27 cellular contexts compared by ENCODE assay signal in the genomic region with DNA sequence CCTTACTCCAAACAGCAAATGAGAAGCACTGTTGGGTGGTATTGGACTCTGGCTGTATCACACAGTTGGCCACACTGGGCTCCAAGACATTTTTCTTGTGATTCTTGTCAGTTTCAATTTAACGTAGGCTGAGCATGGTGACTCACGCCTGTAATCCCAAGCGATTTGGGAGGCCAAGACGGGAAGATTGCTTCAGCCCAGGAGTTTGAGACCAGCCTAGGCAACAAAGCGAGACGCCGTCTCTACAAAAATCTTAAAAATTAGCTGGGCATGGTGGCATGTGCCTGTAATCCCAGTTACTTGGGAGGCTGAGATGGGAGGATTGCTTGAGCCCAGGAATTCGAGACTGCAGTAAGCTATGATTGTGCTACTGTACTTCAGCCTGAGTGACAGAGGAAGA. TPM values are rescaled to one million over a fixed set of nuclear protein-coding genes. Genes with fewer than 3 reads are reported as not detected.
"Had no signal": no experiment of that assay in that cellular context is flagged by ENCODE, and none has a peak within 500 bp of the region (broad histone marks: within the 10 kb centered on the region; RNA-seq: fewer than 3 reads in every experiment).

No MANE protein-coding gene starts in this region.

- H3K27ac Mint-ChIP-seq: dendritic cell treated with granulocyte-macrophage colony-stimulating factor and Interleukin-4, amounts not matched to agents 40 ng/mL and 50 ng/mL, for 4 days; effector memory CD8-positive, alpha-beta T cell; endodermal cell; mesothelial cell of epicardium had no signal

- H3K4me3 ChIP-seq: colonic mucosa, esophagus squamous epithelium, gastroesophageal sphincter, heart right ventricle, left lung, lower lobe of right lung, mucosa of descending colon had no signal

- H3K27me3 ChIP-seq: colonic mucosa, esophagus squamous epithelium, foreskin keratinocyte, gastroesophageal sphincter, heart right ventricle, left lung had no signal

- FAIRE-seq: endometrium, keratinocyte had no signal

- H3K4me3 Mint-ChIP-seq: dendritic cell treated with granulocyte-macrophage colony-stimulating factor and Interleukin-4, amounts not matched to agents 40 ng/mL and 50 ng/mL, for 4 days; effector memory CD8-positive, alpha-beta T cell; endodermal cell; immature natural killer cell; mesothelial cell of epicardium had no signal

- H3K9me3 Mint-ChIP-seq: dendritic cell treated with granulocyte-macrophage colony-stimulating factor and Interleukin-4, amounts not matched to agents 40 ng/mL and 50 ng/mL, for 4 days; effector memory CD8-positive, alpha-beta T cell; endodermal cell; immature natural killer cell had no signal

- ATAC-seq: effector memory CD8-positive, alpha-beta T cell; esophagus mucosa; foreskin keratinocyte; gastroesophageal sphincter; heart right ventricle; left cardiac atrium; left lung; left ventricle myocardium superior; lower lobe of right lung; mucosa of descending colon had no signal

- H3K36me3 ChIP-seq: colonic mucosa had no signal

- H3K4me1 Mint-ChIP-seq: endodermal cell, mesothelial cell of epicardium had no signal

- H3K27ac ChIP-seq: colonic mucosa, epithelial cell of prostate, esophagus squamous epithelium, foreskin keratinocyte, gastroesophageal sphincter, heart right ventricle, left lung, lower lobe of right lung had no signal

- DNase-seq: colonic mucosa; cortex of kidney; effector CD8-positive, alpha-beta T cell; effector memory CD8-positive, alpha-beta T cell; endodermal cell; erythroblast; esophagus squamous epithelium; foreskin keratinocyte; head of caudate nucleus; heart right ventricle; hypothalamus; immature natural killer cell; left cardiac atrium; left lung; left ventricle myocardium superior; lower lobe of right lung; mesenchymal stem cell; mucosa of descending colon had no signal

- H3K4me1 ChIP-seq: colonic mucosa, foreskin keratinocyte, gastroesophageal sphincter, heart right ventricle, left lung, lower lobe of right lung had no signal

- H3K27me3 Mint-ChIP-seq: dendritic cell treated with granulocyte-macrophage colony-stimulating factor and Interleukin-4, amounts not matched to agents 40 ng/mL and 50 ng/mL, for 4 days; effector memory CD8-positive, alpha-beta T cell had no signal

- H3K9me3 ChIP-seq: colonic mucosa, esophagus squamous epithelium, gastroesophageal sphincter, heart right ventricle, left lung, lower lobe of right lung, mucosa of descending colon had no signal

RNA-seq across cellular contexts. Expression of gene PLEKHD1, which starts 35.3 kb away (rescaled TPM):
- total RNA-seq: esophagus mucosa, fibroblast of villous mesenchyme, foreskin keratinocyte, lung microvascular endothelial cell had no signal
- polyA plus RNA-seq: foreskin keratinocyte had no signal
